ENCODE assay signal across 1 cellular context in the genomic region with DNA sequence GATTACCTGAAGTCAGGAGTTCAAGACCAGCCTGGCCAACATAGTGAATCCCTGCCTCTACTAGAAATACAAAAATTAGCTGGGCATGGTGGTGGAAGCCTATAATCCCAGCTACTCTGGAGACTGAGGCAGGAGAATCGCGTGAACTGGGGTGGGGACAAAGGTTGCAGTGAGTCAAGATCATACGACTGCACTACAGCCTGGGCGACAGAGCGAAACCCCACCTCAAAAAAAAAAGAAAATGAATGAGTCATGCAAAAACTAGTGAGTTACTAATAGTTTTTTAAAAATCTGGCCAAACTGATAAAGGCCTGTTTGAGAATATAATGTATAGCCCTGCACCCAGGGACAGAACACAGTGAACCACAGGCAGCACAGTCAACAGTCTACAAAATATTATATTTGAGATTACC.
TF ChIP-seq lines count a peak whose summit lies in the region.

No MANE protein-coding gene starts in this region.

TF ChIP-seq in K562, 482 proteins besides CTCF, POLR2A, EP300 and RAD21 (continues in another document):
- TF ChIP-seq PTBP1 (IDR thresholded peaks at IDR 0.05; ENCODE audit: low read depth, low read length) (no peak), ZKSCAN3 (CRISPR knock-in tag; IDR thresholded peaks at IDR 0.05) (no peak), KHSRP (IDR thresholded peaks at IDR 0.05) (no peak), ZNF384 (IDR thresholded peaks at IDR 0.05; ENCODE audit: low read depth, low read length) (peak; percentile 96), L3MBTL2 (IDR thresholded peaks at IDR 0.05) (no peak), HLTF (IDR thresholded peaks at IDR 0.05) (no peak), CBX1 (IDR thresholded peaks at IDR 0.05; ENCODE audit: low read depth) (no peak), FOXA3 (CRISPR knock-in tag; conservative IDR thresholded peaks at IDR 0.05 in 1 of 2, IDR thresholded peaks at IDR 0.05 in 1 of 2) (no peak), PHF8 (IDR thresholded peaks at IDR 0.05; ENCODE audit: borderline replicate concordance, low read length) (no peak), PURB (CRISPR knock-in tag; IDR thresholded peaks at IDR 0.05; ENCODE audit: low read depth) (no peak), MCM2 (IDR thresholded peaks at IDR 0.05; ENCODE audit: low read depth) (no peak), ZNF717 (CRISPR knock-in tag; IDR thresholded peaks at IDR 0.05) (no peak), NFXL1 (CRISPR knock-in tag; IDR thresholded peaks at IDR 0.05) (no peak), SNRNP70 (optimal IDR thresholded peaks at IDR 0.05; ENCODE audit: low read depth, low read length) (no peak), RUNX1 (IDR thresholded peaks at IDR 0.05; ENCODE audit: low read depth) (no peak), ZFX (CRISPR knock-in tag; IDR thresholded peaks at IDR 0.05) (no peak), ZNF707 (CRISPR knock-in tag; conservative IDR thresholded peaks at IDR 0.05) (no peak), ZEB2 (IDR thresholded peaks at IDR 0.05) (no peak), TEAD4 (IDR thresholded peaks at IDR 0.05; ENCODE audit: low read length) (peak; percentile 35), TEAD4 (CRISPR knock-in tag; IDR thresholded peaks at IDR 0.05; ENCODE audit: borderline replicate concordance) (no peak), ZKSCAN1 (IDR thresholded peaks at IDR 0.05; ENCODE audit: low read depth, low read length) (no peak), ARHGAP35 (IDR thresholded peaks at IDR 0.05; ENCODE audit: partially characterized antibody) (no peak), NCOA1 (IDR thresholded peaks at IDR 0.05; ENCODE audit: low read depth) (no peak), CHD2 (IDR thresholded peaks at IDR 0.05; ENCODE audit: low read depth, low read length) (no peak), ZNF589 (CRISPR knock-in tag; IDR thresholded peaks at IDR 0.05; ENCODE audit: low read depth) (no peak), HNRNPL (IDR thresholded peaks at IDR 0.05; ENCODE audit: low read depth, low read length) (no peak), RNF2 (IDR thresholded peaks at IDR 0.05) (no peak), TCF3 (CRISPR knock-in tag; IDR thresholded peaks at IDR 0.05) (peak; percentile 72), CBFA2T3 (IDR thresholded peaks at IDR 0.05) (peak; percentile 80), XRCC3 (IDR thresholded peaks at IDR 0.05) (no peak), ZNF507 (tag; conservative IDR thresholded peaks at IDR 0.05) (no peak), MAZ (CRISPR knock-in tag; conservative IDR thresholded peaks at IDR 0.05 in 1 of 2, IDR thresholded peaks at IDR 0.05 in 1 of 2) (no peak), CSDE1 (IDR thresholded peaks at IDR 0.05) (no peak), SAFB2 (IDR thresholded peaks at IDR 0.05; ENCODE audit: borderline replicate concordance, low read depth, low read length, severe bottlenecking) (no peak), WHSC1 (IDR thresholded peaks at IDR 0.05; ENCODE audit: low read length) (no peak), EP400 (IDR thresholded peaks at IDR 0.05) (peak; percentile 53; the same call in 1 of the 2 replicates), HDAC6 (IDR thresholded peaks at IDR 0.05; ENCODE audit: low read depth, low read length) (no peak), KDM1A (IDR thresholded peaks at IDR 0.05) (peak; percentile 66 to 80; a peak in 3 of 4 replicates), RBM34 (IDR thresholded peaks at IDR 0.05; ENCODE audit: borderline replicate concordance, insufficient read depth, low read length) (no peak), KDM5B (IDR thresholded peaks at IDR 0.05; ENCODE audit: insufficient replicate concordance, low read depth, low read length) (no peak), BRCA1 (IDR thresholded peaks at IDR 0.05) (no peak), BRCA1 (CRISPR knock-in tag; IDR thresholded peaks at IDR 0.05) (no peak), ERF (CRISPR knock-in tag; IDR thresholded peaks at IDR 0.05) (no peak), LEF1 (IDR thresholded peaks at IDR 0.05) (peak; percentile 52; the same call in 1 of the 2 replicates), ZNF696 (CRISPR knock-in tag; conservative IDR thresholded peaks at IDR 0.05) (no peak), SIN3A (IDR thresholded peaks at IDR 0.05; ENCODE audit: borderline replicate concordance in 2 of 2, control insufficient read depth in 1 of 2, low read depth in 2 of 2, low read length in 2 of 2) (no peak), ZNF23 (CRISPR knock-in tag; IDR thresholded peaks at IDR 0.05) (0 out of 2 replicates have a peak, but pooled peaks have one; percentile 54), ZFPM2 (CRISPR knock-in tag; IDR thresholded peaks at IDR 0.05) (no peak), U2AF2 (optimal IDR thresholded peaks at IDR 0.05; ENCODE audit: low read depth, low read length) (no peak), ZNF3 (CRISPR knock-in tag; IDR thresholded peaks at IDR 0.05) (no peak), PCBP2 (IDR thresholded peaks at IDR 0.05; ENCODE audit: low read depth, low read length, poor library complexity, severe bottlenecking) (no peak), PHF20 (IDR thresholded peaks at IDR 0.05; ENCODE audit: partially characterized antibody) (no peak), FOXJ2 (tag; IDR thresholded peaks at IDR 0.05) (0 out of 2 replicates have a peak, but pooled peaks have one; percentile 14), BHLHE40 (IDR thresholded peaks at IDR 0.05; ENCODE audit: low read length) (no peak), ZNF253 (CRISPR knock-in tag; conservative IDR thresholded peaks at IDR 0.05) (no peak), STAT5A (IDR thresholded peaks at IDR 0.05; ENCODE audit: borderline replicate concordance, low read length) (no peak), CCAR2 (IDR thresholded peaks at IDR 0.05; ENCODE audit: low read depth, low read length) (no peak), NCOA6 (IDR thresholded peaks at IDR 0.05) (no peak), ZBTB1 (CRISPR knock-in tag; IDR thresholded peaks at IDR 0.05; ENCODE audit: borderline replicate concordance, low read depth) (no peak), ETV6 (IDR thresholded peaks at IDR 0.05; ENCODE audit: borderline replicate concordance in 1 of 2, low read depth in 2 of 2, low read length in 1 of 2) (no peak), ETV6 (CRISPR knock-in tag; IDR thresholded peaks at IDR 0.05; ENCODE audit: borderline replicate concordance) (no peak)
- TF ChIP-seq, protein P1, sequence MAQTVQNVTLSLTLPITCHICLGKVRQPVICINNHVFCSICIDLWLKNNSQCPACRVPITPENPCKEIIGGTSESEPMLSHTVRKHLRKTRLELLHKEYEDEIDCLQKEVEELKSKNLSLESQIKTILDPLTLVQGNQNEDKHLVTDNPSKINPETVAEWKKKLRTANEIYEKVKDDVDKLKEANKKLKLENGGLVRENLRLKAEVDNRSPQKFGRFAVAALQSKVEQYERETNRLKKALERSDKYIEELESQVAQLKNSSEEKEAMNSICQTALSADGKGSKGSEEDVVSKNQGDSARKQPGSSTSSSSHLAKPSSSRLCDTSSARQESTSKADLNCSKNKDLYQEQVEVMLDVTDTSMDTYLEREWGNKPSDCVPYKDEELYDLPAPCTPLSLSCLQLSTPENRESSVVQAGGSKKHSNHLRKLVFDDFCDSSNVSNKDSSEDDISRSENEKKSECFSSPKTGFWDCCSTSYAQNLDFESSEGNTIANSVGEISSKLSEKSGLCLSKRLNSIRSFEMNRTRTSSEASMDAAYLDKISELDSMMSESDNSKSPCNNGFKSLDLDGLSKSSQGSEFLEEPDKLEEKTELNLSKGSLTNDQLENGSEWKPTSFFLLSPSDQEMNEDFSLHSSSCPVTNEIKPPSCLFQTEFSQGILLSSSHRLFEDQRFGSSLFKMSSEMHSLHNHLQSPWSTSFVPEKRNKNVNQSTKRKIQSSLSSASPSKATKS (CRISPR knock-in tag; IDR thresholded peaks at IDR 0.05), result no peak
- TF ChIP-seq, protein P2, sequence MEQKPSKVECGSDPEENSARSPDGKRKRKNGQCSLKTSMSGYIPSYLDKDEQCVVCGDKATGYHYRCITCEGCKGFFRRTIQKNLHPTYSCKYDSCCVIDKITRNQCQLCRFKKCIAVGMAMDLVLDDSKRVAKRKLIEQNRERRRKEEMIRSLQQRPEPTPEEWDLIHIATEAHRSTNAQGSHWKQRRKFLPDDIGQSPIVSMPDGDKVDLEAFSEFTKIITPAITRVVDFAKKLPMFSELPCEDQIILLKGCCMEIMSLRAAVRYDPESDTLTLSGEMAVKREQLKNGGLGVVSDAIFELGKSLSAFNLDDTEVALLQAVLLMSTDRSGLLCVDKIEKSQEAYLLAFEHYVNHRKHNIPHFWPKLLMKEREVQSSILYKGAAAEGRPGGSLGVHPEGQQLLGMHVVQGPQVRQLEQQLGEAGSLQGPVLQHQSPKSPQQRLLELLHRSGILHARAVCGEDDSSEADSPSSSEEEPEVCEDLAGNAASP (IDR thresholded peaks at IDR 0.05), result no peak
- TF ChIP-seq, protein P3, sequence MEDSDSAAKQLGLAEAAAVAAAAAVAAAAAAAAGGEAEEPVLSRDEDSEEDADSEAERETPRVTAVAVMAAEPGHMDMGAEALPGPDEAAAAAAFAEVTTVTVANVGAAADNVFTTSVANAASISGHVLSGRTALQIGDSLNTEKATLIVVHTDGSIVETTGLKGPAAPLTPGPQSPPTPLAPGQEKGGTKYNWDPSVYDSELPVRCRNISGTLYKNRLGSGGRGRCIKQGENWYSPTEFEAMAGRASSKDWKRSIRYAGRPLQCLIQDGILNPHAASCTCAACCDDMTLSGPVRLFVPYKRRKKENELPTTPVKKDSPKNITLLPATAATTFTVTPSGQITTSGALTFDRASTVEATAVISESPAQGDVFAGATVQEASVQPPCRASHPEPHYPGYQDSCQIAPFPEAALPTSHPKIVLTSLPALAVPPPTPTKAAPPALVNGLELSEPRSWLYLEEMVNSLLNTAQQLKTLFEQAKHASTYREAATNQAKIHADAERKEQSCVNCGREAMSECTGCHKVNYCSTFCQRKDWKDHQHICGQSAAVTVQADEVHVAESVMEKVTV (CRISPR knock-in tag; IDR thresholded peaks at IDR 0.05), result no peak
- TF ChIP-seq, protein P4, sequence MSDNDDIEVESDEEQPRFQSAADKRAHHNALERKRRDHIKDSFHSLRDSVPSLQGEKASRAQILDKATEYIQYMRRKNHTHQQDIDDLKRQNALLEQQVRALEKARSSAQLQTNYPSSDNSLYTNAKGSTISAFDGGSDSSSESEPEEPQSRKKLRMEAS (CRISPR knock-in tag; IDR thresholded peaks at IDR 0.05), result no peak
- TF ChIP-seq, protein P5, sequence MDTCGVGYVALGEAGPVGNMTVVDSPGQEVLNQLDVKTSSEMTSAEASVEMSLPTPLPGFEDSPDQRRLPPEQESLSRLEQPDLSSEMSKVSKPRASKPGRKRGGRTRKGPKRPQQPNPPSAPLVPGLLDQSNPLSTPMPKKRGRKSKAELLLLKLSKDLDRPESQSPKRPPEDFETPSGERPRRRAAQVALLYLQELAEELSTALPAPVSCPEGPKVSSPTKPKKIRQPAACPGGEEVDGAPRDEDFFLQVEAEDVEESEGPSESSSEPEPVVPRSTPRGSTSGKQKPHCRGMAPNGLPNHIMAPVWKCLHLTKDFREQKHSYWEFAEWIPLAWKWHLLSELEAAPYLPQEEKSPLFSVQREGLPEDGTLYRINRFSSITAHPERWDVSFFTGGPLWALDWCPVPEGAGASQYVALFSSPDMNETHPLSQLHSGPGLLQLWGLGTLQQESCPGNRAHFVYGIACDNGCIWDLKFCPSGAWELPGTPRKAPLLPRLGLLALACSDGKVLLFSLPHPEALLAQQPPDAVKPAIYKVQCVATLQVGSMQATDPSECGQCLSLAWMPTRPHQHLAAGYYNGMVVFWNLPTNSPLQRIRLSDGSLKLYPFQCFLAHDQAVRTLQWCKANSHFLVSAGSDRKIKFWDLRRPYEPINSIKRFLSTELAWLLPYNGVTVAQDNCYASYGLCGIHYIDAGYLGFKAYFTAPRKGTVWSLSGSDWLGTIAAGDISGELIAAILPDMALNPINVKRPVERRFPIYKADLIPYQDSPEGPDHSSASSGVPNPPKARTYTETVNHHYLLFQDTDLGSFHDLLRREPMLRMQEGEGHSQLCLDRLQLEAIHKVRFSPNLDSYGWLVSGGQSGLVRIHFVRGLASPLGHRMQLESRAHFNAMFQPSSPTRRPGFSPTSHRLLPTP (IDR thresholded peaks at IDR 0.05; ENCODE audit: borderline replicate concordance, extremely low read depth, insufficient read length), result no peak
- TF ChIP-seq, protein P6, sequence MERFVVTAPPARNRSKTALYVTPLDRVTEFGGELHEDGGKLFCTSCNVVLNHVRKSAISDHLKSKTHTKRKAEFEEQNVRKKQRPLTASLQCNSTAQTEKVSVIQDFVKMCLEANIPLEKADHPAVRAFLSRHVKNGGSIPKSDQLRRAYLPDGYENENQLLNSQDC (CRISPR knock-in tag; IDR thresholded peaks at IDR 0.05), result no peak
- TF ChIP-seq, protein P7, sequence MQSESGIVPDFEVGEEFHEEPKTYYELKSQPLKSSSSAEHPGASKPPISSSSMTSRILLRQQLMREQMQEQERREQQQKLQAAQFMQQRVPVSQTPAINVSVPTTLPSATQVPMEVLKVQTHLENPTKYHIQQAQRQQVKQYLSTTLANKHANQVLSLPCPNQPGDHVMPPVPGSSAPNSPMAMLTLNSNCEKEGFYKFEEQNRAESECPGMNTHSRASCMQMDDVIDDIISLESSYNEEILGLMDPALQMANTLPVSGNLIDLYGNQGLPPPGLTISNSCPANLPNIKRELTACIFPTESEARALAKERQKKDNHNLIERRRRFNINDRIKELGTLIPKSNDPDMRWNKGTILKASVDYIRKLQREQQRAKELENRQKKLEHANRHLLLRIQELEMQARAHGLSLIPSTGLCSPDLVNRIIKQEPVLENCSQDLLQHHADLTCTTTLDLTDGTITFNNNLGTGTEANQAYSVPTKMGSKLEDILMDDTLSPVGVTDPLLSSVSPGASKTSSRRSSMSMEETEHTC (IDR thresholded peaks at IDR 0.05), result 0 out of 2 replicates have a peak, but pooled peaks have one; percentile 55
- TF ChIP-seq, protein P8, sequence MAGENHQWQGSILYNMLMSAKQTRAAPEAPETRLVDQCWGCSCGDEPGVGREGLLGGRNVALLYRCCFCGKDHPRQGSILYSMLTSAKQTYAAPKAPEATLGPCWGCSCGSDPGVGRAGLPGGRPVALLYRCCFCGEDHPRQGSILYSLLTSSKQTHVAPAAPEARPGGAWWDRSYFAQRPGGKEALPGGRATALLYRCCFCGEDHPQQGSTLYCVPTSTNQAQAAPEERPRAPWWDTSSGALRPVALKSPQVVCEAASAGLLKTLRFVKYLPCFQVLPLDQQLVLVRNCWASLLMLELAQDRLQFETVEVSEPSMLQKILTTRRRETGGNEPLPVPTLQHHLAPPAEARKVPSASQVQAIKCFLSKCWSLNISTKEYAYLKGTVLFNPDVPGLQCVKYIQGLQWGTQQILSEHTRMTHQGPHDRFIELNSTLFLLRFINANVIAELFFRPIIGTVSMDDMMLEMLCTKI (IDR thresholded peaks at IDR 0.05; ENCODE audit: partially characterized antibody), result no peak
- TF ChIP-seq, protein P9, sequence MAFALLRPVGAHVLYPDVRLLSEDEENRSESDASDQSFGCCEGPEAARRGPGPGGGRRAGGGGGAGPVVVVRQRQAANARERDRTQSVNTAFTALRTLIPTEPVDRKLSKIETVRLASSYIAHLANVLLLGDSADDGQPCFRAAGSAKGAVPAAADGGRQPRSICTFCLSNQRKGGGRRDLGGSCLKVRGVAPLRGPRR (CRISPR knock-in tag; IDR thresholded peaks at IDR 0.05), result peak; percentile 74; the same call in 1 of the 2 replicates
- TF ChIP-seq, protein P10, sequence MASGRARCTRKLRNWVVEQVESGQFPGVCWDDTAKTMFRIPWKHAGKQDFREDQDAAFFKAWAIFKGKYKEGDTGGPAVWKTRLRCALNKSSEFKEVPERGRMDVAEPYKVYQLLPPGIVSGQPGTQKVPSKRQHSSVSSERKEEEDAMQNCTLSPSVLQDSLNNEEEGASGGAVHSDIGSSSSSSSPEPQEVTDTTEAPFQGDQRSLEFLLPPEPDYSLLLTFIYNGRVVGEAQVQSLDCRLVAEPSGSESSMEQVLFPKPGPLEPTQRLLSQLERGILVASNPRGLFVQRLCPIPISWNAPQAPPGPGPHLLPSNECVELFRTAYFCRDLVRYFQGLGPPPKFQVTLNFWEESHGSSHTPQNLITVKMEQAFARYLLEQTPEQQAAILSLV (tag; IDR thresholded peaks at IDR 0.05), result no peak
